Comparison of ENCODE assay signal across 1 cellular context in genomic region chr22:21963790-21964211, GRCh38.
TF ChIP-seq lines count a peak whose summit lies in the region.

No MANE protein-coding gene starts in this region.

TF ChIP-seq in K562, 482 proteins besides CTCF, POLR2A, EP300 and RAD21 (continues in another document):
- TF ChIP-seq SMAD4 (CRISPR knock-in tag; conservative IDR thresholded peaks at IDR 0.05) (no peak), NCOA4 (IDR thresholded peaks at IDR 0.05; ENCODE audit: partially characterized antibody) (no peak), RNF2 (IDR thresholded peaks at IDR 0.05) (no peak), UBTF (IDR thresholded peaks at IDR 0.05; ENCODE audit: borderline replicate concordance in 1 of 2, low read depth in 2 of 2, low read length in 2 of 2) (no peak), ZFP91 (CRISPR knock-in tag; IDR thresholded peaks at IDR 0.05) (no peak), FIP1L1 (IDR thresholded peaks at IDR 0.05; ENCODE audit: low read depth, low read length, poor library complexity, severe bottlenecking) (no peak), RBM15 (IDR thresholded peaks at IDR 0.05; ENCODE audit: insufficient read depth, low read length) (no peak), ZNF830 (CRISPR knock-in tag; IDR thresholded peaks at IDR 0.05) (no peak), PTTG1 (tag; IDR thresholded peaks at IDR 0.05; ENCODE audit: low read depth) (no peak), BRF2 (IDR thresholded peaks at IDR 0.05; ENCODE audit: borderline replicate concordance, insufficient read depth, insufficient read length) (no peak), CHCHD3 (CRISPR knock-in tag; IDR thresholded peaks at IDR 0.05) (0 out of 2 replicates have a peak, but pooled peaks have one; percentile 7), DPF2 (IDR thresholded peaks at IDR 0.05) (no peak), DACH1 (IDR thresholded peaks at IDR 0.05; ENCODE audit: partially characterized antibody) (no peak), CREB1 (IDR thresholded peaks at IDR 0.05) (0 out of 2 replicates have a peak, but pooled peaks have one; percentile 9), CREB1 (CRISPR knock-in tag; IDR thresholded peaks at IDR 0.05) (no peak), MTA3 (IDR thresholded peaks at IDR 0.05; ENCODE audit: borderline replicate concordance) (no peak), ZNF384 (IDR thresholded peaks at IDR 0.05; ENCODE audit: low read depth, low read length) (no peak), ZNF655 (CRISPR knock-in tag; IDR thresholded peaks at IDR 0.05) (no peak), ZNF24 (IDR thresholded peaks at IDR 0.05) (no peak), ZNF740 (CRISPR knock-in tag; IDR thresholded peaks at IDR 0.05) (peak; percentile 33; the same call in 1 of the 2 replicates), ZNF740 (tag; IDR thresholded peaks at IDR 0.05) (peak in 1 of 2 experiments; percentile 16; a peak in 1 of 4 replicates), ZFX (CRISPR knock-in tag; IDR thresholded peaks at IDR 0.05) (no peak), RBM14 (IDR thresholded peaks at IDR 0.05; ENCODE audit: borderline replicate concordance, insufficient read depth, low read depth, low read length) (no peak), ZNF324 (CRISPR knock-in tag; IDR thresholded peaks at IDR 0.05) (no peak), HNRNPL (IDR thresholded peaks at IDR 0.05; ENCODE audit: low read depth, low read length) (no peak), CLOCK (CRISPR knock-in tag; IDR thresholded peaks at IDR 0.05; ENCODE audit: borderline replicate concordance) (0 out of 2 replicates have a peak, but pooled peaks have one; percentile 62), NBN (IDR thresholded peaks at IDR 0.05; ENCODE audit: low read depth) (no peak), PURB (CRISPR knock-in tag; IDR thresholded peaks at IDR 0.05; ENCODE audit: low read depth) (no peak), ARID2 (IDR thresholded peaks at IDR 0.05) (no peak), BHLHE40 (IDR thresholded peaks at IDR 0.05; ENCODE audit: low read length) (no peak), ZNF507 (tag; conservative IDR thresholded peaks at IDR 0.05) (no peak), GTF2A2 (tag; IDR thresholded peaks at IDR 0.05) (no peak), PRMT5 (CRISPR knock-in tag; IDR thresholded peaks at IDR 0.05) (peak; percentile 54; the same call in 1 of the 2 replicates), ZNF431 (CRISPR knock-in tag; IDR thresholded peaks at IDR 0.05) (no peak), CCNT2 (IDR thresholded peaks at IDR 0.05; ENCODE audit: borderline replicate concordance, extremely low read depth, insufficient read length, low read depth, low read length) (no peak), MEF2D (tag; conservative IDR thresholded peaks at IDR 0.05; ENCODE audit: low read depth) (no peak), KDM4B (IDR thresholded peaks at IDR 0.05; ENCODE audit: borderline replicate concordance in 2 of 2, low read depth in 1 of 2) (no peak), ZNF184 (CRISPR knock-in tag; IDR thresholded peaks at IDR 0.05) (0 out of 2 replicates have a peak, but pooled peaks have one; percentile 9), E2F8 (IDR thresholded peaks at IDR 0.05; ENCODE audit: low read depth, partially characterized antibody) (no peak), IRF2 (CRISPR knock-in tag; IDR thresholded peaks at IDR 0.05) (peak; percentile 80; the same call in 1 of the 2 replicates), CBX1 (IDR thresholded peaks at IDR 0.05; ENCODE audit: low read depth) (0 out of 2 replicates have a peak, but pooled peaks have one; percentile 16), ZNF146 (CRISPR knock-in tag; IDR thresholded peaks at IDR 0.05; ENCODE audit: unreplicated experiment) (no peak), NFIX (CRISPR knock-in tag; IDR thresholded peaks at IDR 0.05; ENCODE audit: low read depth) (no peak), SAFB (IDR thresholded peaks at IDR 0.05; ENCODE audit: borderline replicate concordance, low read depth, low read length) (no peak), NR2F6 (CRISPR knock-in tag; IDR thresholded peaks at IDR 0.05) (no peak), ZEB2 (IDR thresholded peaks at IDR 0.05) (no peak), CTCFL (IDR thresholded peaks at IDR 0.05; ENCODE audit: borderline replicate concordance, insufficient read depth, low read depth, low read length, poor library complexity, severe bottlenecking) (no peak), HDAC6 (IDR thresholded peaks at IDR 0.05; ENCODE audit: low read depth, low read length) (peak; percentile 5; the same call in 1 of the 2 replicates), ESRRA (IDR thresholded peaks at IDR 0.05; ENCODE audit: borderline replicate concordance, low read depth) (no peak), SMARCA5 (IDR thresholded peaks at IDR 0.05) (no peak), CREBBP (IDR thresholded peaks at IDR 0.05; ENCODE audit: low read depth, low read length) (no peak), ATF2 (CRISPR knock-in tag; IDR thresholded peaks at IDR 0.05) (peak; percentile 25; the same call in 1 of the 2 replicates), FUS (optimal IDR thresholded peaks at IDR 0.05; ENCODE audit: low read depth, low read length) (no peak), TCF15 (CRISPR knock-in tag; IDR thresholded peaks at IDR 0.05) (0 out of 2 replicates have a peak, but pooled peaks have one; percentile 14)
